ENCODE assay signal across 9 cellular contexts in genomic region chr4:21716526-21716925, GRCh38.
"Had no signal": no experiment of that assay in that cellular context is flagged by ENCODE, and none has a peak within 500 bp of the region (broad histone marks: within the 10 kb centered on the region; RNA-seq: fewer than 3 reads in every experiment).

No MANE protein-coding gene starts in this region.

- FAIRE-seq: HTR-8/SVneo, K562 had no signal

- H3K27ac ChIP-seq: GM23248 had no signal

- H3K36me3 ChIP-seq: HAP-1 had no signal

- H3K4me3 ChIP-seq: GM23248, HAP-1, K562 had no signal

- ATAC-seq: HCT116, K562 had no signal

- DNase-seq: GM23248, GOT3, H7, HFFc6, IMR-90 had no signal

- H2AFZ ChIP-seq: GM23248 had no signal

- H3K9ac ChIP-seq: GM23248 had no signal

- H3K4me1 ChIP-seq: HAP-1 had no signal

- H3K9me3 ChIP-seq: HAP-1 had no signal
